In the genomic region with DNA sequence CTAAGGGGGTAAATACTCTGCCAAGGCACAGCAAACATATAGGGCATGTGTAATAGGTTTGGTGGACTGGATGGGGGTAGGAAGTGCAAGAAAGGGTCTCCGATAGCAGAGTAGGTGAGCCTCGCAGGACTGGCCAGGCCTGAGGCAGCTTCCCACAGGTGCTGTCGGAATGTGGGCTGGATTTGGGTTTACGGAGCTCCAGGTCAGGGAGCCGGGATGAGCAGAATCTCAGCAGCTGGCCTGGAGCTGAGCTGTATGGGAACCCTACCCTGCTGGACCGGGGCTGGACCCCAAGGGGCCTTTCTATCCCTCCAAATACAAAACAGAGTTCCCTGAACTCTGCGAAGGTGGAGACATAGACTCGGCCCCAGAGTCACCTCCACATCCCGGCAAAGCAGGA, we compare ENCODE assay signal across 1 cellular context.
TF ChIP-seq lines count a peak whose summit lies in the region.

No MANE protein-coding gene starts in this region.

TF ChIP-seq in SK-N-SH, 30 proteins besides CTCF, POLR2A, EP300 and RAD21 (continued from another document):
- TF ChIP-seq CHD2 (IDR thresholded peaks at IDR 0.05; ENCODE audit: low read length, partially characterized antibody) (no peak), GABPA (IDR thresholded peaks at IDR 0.05; ENCODE audit: low read depth) (no peak), SMC3 (IDR thresholded peaks at IDR 0.05; ENCODE audit: low read depth, low read length) (no peak), NFIC (IDR thresholded peaks at IDR 0.05; ENCODE audit: borderline replicate concordance) (no peak), EZH2phosphoT487 (IDR thresholded peaks at IDR 0.05; ENCODE audit: borderline replicate concordance, low read depth) (no peak)
- TF ChIP-seq, protein P1, sequence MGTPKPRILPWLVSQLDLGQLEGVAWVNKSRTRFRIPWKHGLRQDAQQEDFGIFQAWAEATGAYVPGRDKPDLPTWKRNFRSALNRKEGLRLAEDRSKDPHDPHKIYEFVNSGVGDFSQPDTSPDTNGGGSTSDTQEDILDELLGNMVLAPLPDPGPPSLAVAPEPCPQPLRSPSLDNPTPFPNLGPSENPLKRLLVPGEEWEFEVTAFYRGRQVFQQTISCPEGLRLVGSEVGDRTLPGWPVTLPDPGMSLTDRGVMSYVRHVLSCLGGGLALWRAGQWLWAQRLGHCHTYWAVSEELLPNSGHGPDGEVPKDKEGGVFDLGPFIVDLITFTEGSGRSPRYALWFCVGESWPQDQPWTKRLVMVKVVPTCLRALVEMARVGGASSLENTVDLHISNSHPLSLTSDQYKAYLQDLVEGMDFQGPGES (IDR thresholded peaks at IDR 0.05; ENCODE audit: low read depth, low read length), result no peak
- TF ChIP-seq, protein P2, sequence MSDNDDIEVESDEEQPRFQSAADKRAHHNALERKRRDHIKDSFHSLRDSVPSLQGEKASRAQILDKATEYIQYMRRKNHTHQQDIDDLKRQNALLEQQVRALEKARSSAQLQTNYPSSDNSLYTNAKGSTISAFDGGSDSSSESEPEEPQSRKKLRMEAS (IDR thresholded peaks at IDR 0.05; ENCODE audit: low read depth), result no peak
